Comparison of ENCODE assay signal across 32 cellular contexts in genomic region chr4:104969394-104970066, GRCh38.
A peak's percentile ranks its signal among the peaks of the same experiment; 100 is the strongest.
DNase-seq lines count a peak whose midpoint lies in the region; ATAC-seq, FAIRE-seq and TF ChIP-seq lines count a peak whose summit lies in the region.
"Had no signal": no experiment of that assay in that cellular context is flagged by ENCODE, and none has a peak within 500 bp of the region (broad histone marks: within the 10 kb centered on the region; RNA-seq: fewer than 3 reads in every experiment).

No MANE protein-coding gene starts in this region.

- H2AFZ ChIP-seq in smooth muscle cell (ENCODE audit: low read depth) = no peak overlapping the region
- H2AFZ ChIP-seq: GM23248 had no signal

- no peak for ATAC-seq in stimulated activated naive CD8-positive, alpha-beta T cell treated with anti-CD3 and anti-CD28 coated beads, Interleukin-15, amount 100 ng/mL, for 72 hours
- ATAC-seq in left cardiac atrium = no peak
- ATAC-seq: gastrocnemius medialis; left lobe of liver; psoas muscle; stimulated activated naive CD8-positive, alpha-beta T cell treated with anti-CD3 and anti-CD28 coated beads, Interleukin-15, Interleukin-2, amounts not matched to agents 100 U/mL and 50 U/mL, for 24 hours had no signal

- H4K20me1 ChIP-seq in smooth muscle cell (ENCODE audit: low read depth) = no peaks in the 10 kb centered on the region

- H3K4me1 ChIP-seq in esophagus muscularis mucosa = no peaks in the 10 kb centered on the region
- no peaks in the 10 kb centered on the region for H3K4me1 ChIP-seq in smooth muscle cell (ENCODE audit: low read depth)
- H3K4me1 ChIP-seq: gastrocnemius medialis, psoas muscle, tibial artery had no signal

- no peak for DNase-seq in GM12891 (ENCODE audit: insufficient read length, low spot score)
- DNase-seq in NOMO-1 treated with DMSO at 0.1 percent for 48 hours (lab: John Stamatoyannopoulos, UW; ENCODE audit: unreplicated experiment) = peak; percentile 63
- DNase-seq in epithelial cell of proximal tubule (ENCODE audit: low read depth) = peak; percentile 63
- DNase-seq in osteocyte (ENCODE audit: extremely low spot score, unreplicated experiment) = no peak
- DNase-seq in stimulated activated naive CD8-positive, alpha-beta T cell treated with anti-CD3 and anti-CD28 coated beads, Interleukin-15, amount 100 ng/mL, for 72 hours = no peak
- no peak for DNase-seq in left cardiac atrium
- DNase-seq in esophagus muscularis mucosa (ENCODE audit: extremely low spot score) = no peak
- DNase-seq in smooth muscle cell (lab: John Stamatoyannopoulos, UW; ENCODE audit: unreplicated experiment) = no peak
- DNase-seq: ACHN; activated CD4-positive, alpha-beta memory T cell treated with anti-CD3 and anti-CD28 coated beads for 36 hours; activated CD4-positive, CD25-positive, alpha-beta regulatory T cell treated with anti-CD3 and anti-CD28 coated beads, Interleukin-2, amount 50 U/mL, for 72 hours; activated CD8-positive, alpha-beta memory T cell treated with anti-CD3 and anti-CD28 coated beads, Interleukin-2, amount 50 U/mL, for 48 hours; amygdala; DMS153; effector CD4-positive, alpha-beta T cell; gastrocnemius medialis; GM23248; hypothalamus; immature natural killer cell; Karpas-422; NCI-H1048; NCI-H1694; NCI-H2171; NCI-H524; psoas muscle; RPMI8226; stimulated activated naive CD8-positive, alpha-beta T cell treated with anti-CD3 and anti-CD28 coated beads, Interleukin-15, Interleukin-2, amounts not matched to agents 100 U/mL and 50 U/mL, for 24 hours; tibial artery had no signal

- no peak for TF ChIP-seq EP300 in esophagus muscularis mucosa (IDR thresholded peaks at IDR 0.05)

- H3K9me3 Mint-ChIP-seq in osteocyte (ENCODE audit: unreplicated experiment) = peaks cover 3% of the 10 kb centered on the region
- peaks cover 4 to 6% of the 10 kb centered on the region in 2 donors for H3K9me3 Mint-ChIP-seq in stimulated activated naive CD8-positive, alpha-beta T cell treated with anti-CD3 and anti-CD28 coated beads, Interleukin-15, amount 100 ng/mL, for 72 hours
- H3K9me3 Mint-ChIP-seq: activated CD4-positive, alpha-beta memory T cell treated with anti-CD3 and anti-CD28 coated beads for 36 hours; activated naive CD4-positive, alpha-beta T cell treated with anti-CD3 and anti-CD28 coated beads, Interleukin-2, amount 50 U/mL, for 24 hours; T-helper 1 cell treated with Interleukin-12 subunit alpha and Interleukin-12 subunit beta and Interleukin-4 antibody, amounts not matched to agents 30 μg/mL and 1 μg/mL, for 36 hours had no signal

- H3K27ac ChIP-seq in esophagus muscularis mucosa (replicated peaks in 1 of 4) (no peak overlapping the region), smooth muscle cell (ENCODE audit: low read depth) (no peak overlapping the region)
- H3K27ac ChIP-seq: gastrocnemius medialis, GM23248, psoas muscle, tibial artery had no signal

- no peak for TF ChIP-seq CTCF in epithelial cell of proximal tubule (conservative IDR thresholded peaks at IDR 0.05; ENCODE audit: low read depth, low read length)
- no peak for TF ChIP-seq CTCF in osteocyte (IDR thresholded peaks at IDR 0.05)
- no peak for TF ChIP-seq CTCF in esophagus muscularis mucosa (IDR thresholded peaks at IDR 0.05)
- no peak for TF ChIP-seq CTCF in smooth muscle cell (IDR thresholded peaks at IDR 0.05; ENCODE audit: borderline replicate concordance, insufficient read depth, poor library complexity, severe bottlenecking)

- H3K4me3 ChIP-seq in epithelial cell of proximal tubule (ENCODE audit: low read depth, low read length) (no peak overlapping the region), esophagus muscularis mucosa (no peak overlapping the region), smooth muscle cell (no peak overlapping the region)
- H3K4me3 ChIP-seq: gastrocnemius medialis, GM23248, psoas muscle, tibial artery had no signal

- H3K79me2 ChIP-seq in smooth muscle cell (ENCODE audit: low read depth) = no peaks in the 10 kb centered on the region

- peaks cover 10% of the 10 kb centered on the region for H3K27me3 Mint-ChIP-seq in osteocyte (ENCODE audit: unreplicated experiment)
- H3K27me3 Mint-ChIP-seq in stimulated activated naive CD8-positive, alpha-beta T cell treated with anti-CD3 and anti-CD28 coated beads, Interleukin-15, amount 100 ng/mL, for 72 hours = no peaks in the 10 kb centered on the region

- H3K27me3 ChIP-seq in esophagus muscularis mucosa = no peaks in the 10 kb centered on the region
- H3K27me3 ChIP-seq in smooth muscle cell (ENCODE audit: low read depth) = no peaks in the 10 kb centered on the region
- H3K27me3 ChIP-seq: gastrocnemius medialis, tibial artery had no signal

- FAIRE-seq in GM12891 (lab: Jason Lieb, UNC) = peak; percentile 62
- FAIRE-seq: colon had no signal

- no peaks in the 10 kb centered on the region for H3K9me3 ChIP-seq in esophagus muscularis mucosa
- no peaks in the 10 kb centered on the region for H3K9me3 ChIP-seq in smooth muscle cell (replicated peaks; ENCODE audit: low read depth)
- H3K9me3 ChIP-seq: gastrocnemius medialis, psoas muscle, tibial artery had no signal

- H3K4me3 Mint-ChIP-seq in osteocyte (ENCODE audit: unreplicated experiment) = no peak overlapping the region
- H3K4me3 Mint-ChIP-seq in stimulated activated naive CD8-positive, alpha-beta T cell treated with anti-CD3 and anti-CD28 coated beads, Interleukin-15, amount 100 ng/mL, for 72 hours = no peak overlapping the region
- H3K4me3 Mint-ChIP-seq: activated CD4-positive, alpha-beta memory T cell treated with anti-CD3 and anti-CD28 coated beads for 36 hours; activated naive CD4-positive, alpha-beta T cell treated with anti-CD3 and anti-CD28 coated beads, Interleukin-2, amount 50 U/mL, for 24 hours; immature natural killer cell; T-helper 1 cell treated with Interleukin-12 subunit alpha and Interleukin-12 subunit beta and Interleukin-4 antibody, amounts not matched to agents 30 μg/mL and 1 μg/mL, for 36 hours had no signal

- no peaks in the 10 kb centered on the region for H3F3A ChIP-seq in smooth muscle cell (ENCODE audit: low read depth)

- no peaks in the 10 kb centered on the region for H3K36me3 Mint-ChIP-seq in osteocyte (ENCODE audit: unreplicated experiment)
- H3K36me3 Mint-ChIP-seq: activated CD4-positive, alpha-beta memory T cell treated with anti-CD3 and anti-CD28 coated beads for 36 hours; activated naive CD4-positive, alpha-beta T cell treated with anti-CD3 and anti-CD28 coated beads, Interleukin-2, amount 50 U/mL, for 24 hours had no signal

- no peak overlapping the region for H3K9ac ChIP-seq in smooth muscle cell (ENCODE audit: low read depth)
- H3K9ac ChIP-seq: GM23248 had no signal

- H3K36me3 ChIP-seq in esophagus muscularis mucosa (no peaks in the 10 kb centered on the region), smooth muscle cell (ENCODE audit: low read depth) (no peaks in the 10 kb centered on the region)
- H3K36me3 ChIP-seq: gastrocnemius medialis, tibial artery had no signal

- intact Hi-C loops in left cardiac atrium (cut with DNase I) = no loop called here
- intact Hi-C loops in esophagus muscularis mucosa (cut with DNase I) = no loop called here

- no peaks in the 10 kb centered on the region for H3K4me1 Mint-ChIP-seq in osteocyte (ENCODE audit: unreplicated experiment)
- peaks cover 27% of the 10 kb centered on the region for H3K4me1 Mint-ChIP-seq in stimulated activated naive CD8-positive, alpha-beta T cell treated with anti-CD3 and anti-CD28 coated beads, Interleukin-15, amount 100 ng/mL, for 72 hours

- TF ChIP-seq POLR2A in GM12891 (IDR thresholded peaks at IDR 0.05; ENCODE audit: low read depth, low read length) (no peak), esophagus muscularis mucosa (IDR thresholded peaks at IDR 0.05; ENCODE audit: low read depth) (no peak)

- H3K4me2 ChIP-seq in smooth muscle cell = no peak overlapping the region

- WGBS in esophagus muscularis mucosa = 49% methylated on average over 3 of the region's 3 CpGs
- WGBS in smooth muscle cell (ENCODE audit: low lambda C conversion rate) = 69% methylated on average over 3 of the region's 3 CpGs

- H3K27ac Mint-ChIP-seq in osteocyte (ENCODE audit: unreplicated experiment) = peak overlapping the region; percentile 33
- H3K27ac Mint-ChIP-seq in stimulated activated naive CD8-positive, alpha-beta T cell treated with anti-CD3 and anti-CD28 coated beads, Interleukin-15, amount 100 ng/mL, for 72 hours = no peak overlapping the region
- H3K27ac Mint-ChIP-seq: activated CD4-positive, alpha-beta memory T cell treated with anti-CD3 and anti-CD28 coated beads for 36 hours; activated naive CD4-positive, alpha-beta T cell treated with anti-CD3 and anti-CD28 coated beads, Interleukin-2, amount 50 U/mL, for 24 hours; immature natural killer cell; T-helper 1 cell treated with Interleukin-12 subunit alpha and Interleukin-12 subunit beta and Interleukin-4 antibody, amounts not matched to agents 30 μg/mL and 1 μg/mL, for 36 hours had no signal

TF ChIP-seq in GM12891, 5 proteins besides CTCF, POLR2A, EP300 and RAD21:
- no peak for TF ChIP-seq POLR2AphosphoS5 (IDR thresholded peaks at IDR 0.05; ENCODE audit: low read depth, low read length)
- peak; percentile 86 for TF ChIP-seq SPI1 (IDR thresholded peaks at IDR 0.05; ENCODE audit: low read depth, low read length)

Comparison
In these comparisons a context has a peak if more than half of its experiments do, and no peak if none do; other contexts are left out.
1. DNase-seq: peak in NOMO-1 treated with DMSO at 0.1 percent for 48 hours (single experiment) and epithelial cell of proximal tubule (single experiment); none in GM12891 (single experiment), osteocyte (single experiment), stimulated activated naive CD8-positive, alpha-beta T cell treated with anti-CD3 and anti-CD28 coated beads, Interleukin-15, amount 100 ng/mL, for 72 hours (0 of 2), left cardiac atrium (single experiment), esophagus muscularis mucosa (single experiment) and smooth muscle cell (single experiment).